In the genomic region with DNA sequence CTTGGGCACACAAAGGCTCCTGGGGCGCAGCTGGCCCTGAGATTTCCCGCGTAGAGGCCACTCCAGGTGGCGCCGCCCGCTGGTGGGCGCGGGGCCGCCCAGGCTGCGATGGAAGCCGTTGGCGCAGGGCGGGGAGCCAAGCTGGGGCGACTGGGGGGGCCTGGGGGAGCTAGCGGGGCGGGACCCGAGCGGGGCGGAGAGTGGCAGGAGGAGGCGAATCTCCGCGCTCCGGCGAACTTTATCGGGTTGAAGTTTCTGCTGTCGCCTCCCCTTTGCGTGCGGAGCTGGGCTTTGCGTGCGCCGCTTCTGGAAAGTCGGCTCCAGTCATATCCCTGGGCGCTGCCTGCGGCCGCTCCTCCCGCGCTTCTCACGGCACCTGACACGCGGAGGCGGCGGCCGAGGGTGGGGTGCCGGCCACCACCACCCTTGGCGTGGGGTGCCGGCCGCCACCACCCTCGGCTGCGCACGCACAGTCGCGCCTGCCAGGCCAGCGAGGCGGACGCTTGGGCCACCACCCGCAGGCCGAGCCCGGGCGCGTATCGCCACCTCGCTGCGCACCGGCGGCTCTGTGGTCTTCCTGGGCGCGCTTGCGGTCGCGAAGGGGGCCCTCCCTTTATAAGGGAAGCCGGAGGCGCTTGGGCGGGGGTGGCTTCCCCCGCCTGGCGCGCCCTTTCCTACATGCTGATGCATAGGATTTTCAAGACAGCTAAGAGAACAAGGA, we compare ENCODE assay signal across 1 cellular context.
A peak's percentile ranks its signal among the peaks of the same experiment; 100 is the strongest.
TF ChIP-seq lines count a peak whose summit lies in the region.

No MANE protein-coding gene starts in this region.

TF ChIP-seq in WTC11, 78 proteins besides CTCF, POLR2A, EP300 and RAD21:
- TF ChIP-seq, protein P1, sequence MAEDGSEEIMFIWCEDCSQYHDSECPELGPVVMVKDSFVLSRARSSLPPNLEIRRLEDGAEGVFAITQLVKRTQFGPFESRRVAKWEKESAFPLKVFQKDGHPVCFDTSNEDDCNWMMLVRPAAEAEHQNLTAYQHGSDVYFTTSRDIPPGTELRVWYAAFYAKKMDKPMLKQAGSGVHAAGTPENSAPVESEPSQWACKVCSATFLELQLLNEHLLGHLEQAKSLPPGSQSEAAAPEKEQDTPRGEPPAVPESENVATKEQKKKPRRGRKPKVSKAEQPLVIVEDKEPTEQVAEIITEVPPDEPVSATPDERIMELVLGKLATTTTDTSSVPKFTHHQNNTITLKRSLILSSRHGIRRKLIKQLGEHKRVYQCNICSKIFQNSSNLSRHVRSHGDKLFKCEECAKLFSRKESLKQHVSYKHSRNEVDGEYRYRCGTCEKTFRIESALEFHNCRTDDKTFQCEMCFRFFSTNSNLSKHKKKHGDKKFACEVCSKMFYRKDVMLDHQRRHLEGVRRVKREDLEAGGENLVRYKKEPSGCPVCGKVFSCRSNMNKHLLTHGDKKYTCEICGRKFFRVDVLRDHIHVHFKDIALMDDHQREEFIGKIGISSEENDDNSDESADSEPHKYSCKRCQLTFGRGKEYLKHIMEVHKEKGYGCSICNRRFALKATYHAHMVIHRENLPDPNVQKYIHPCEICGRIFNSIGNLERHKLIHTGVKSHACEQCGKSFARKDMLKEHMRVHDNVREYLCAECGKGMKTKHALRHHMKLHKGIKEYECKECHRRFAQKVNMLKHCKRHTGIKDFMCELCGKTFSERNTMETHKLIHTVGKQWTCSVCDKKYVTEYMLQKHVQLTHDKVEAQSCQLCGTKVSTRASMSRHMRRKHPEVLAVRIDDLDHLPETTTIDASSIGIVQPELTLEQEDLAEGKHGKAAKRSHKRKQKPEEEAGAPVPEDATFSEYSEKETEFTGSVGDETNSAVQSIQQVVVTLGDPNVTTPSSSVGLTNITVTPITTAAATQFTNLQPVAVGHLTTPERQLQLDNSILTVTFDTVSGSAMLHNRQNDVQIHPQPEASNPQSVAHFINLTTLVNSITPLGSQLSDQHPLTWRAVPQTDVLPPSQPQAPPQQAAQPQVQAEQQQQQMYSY (CRISPR knock-in tag; IDR thresholded peaks at IDR 0.05), result no peak
- peak; percentile 97 for TF ChIP-seq ZNF423 (CRISPR knock-in tag; IDR thresholded peaks at IDR 0.05)
- peak; percentile 3; the same call in 1 of the 2 replicates for TF ChIP-seq FOXP1 (CRISPR knock-in tag; IDR thresholded peaks at IDR 0.05; ENCODE audit: borderline replicate concordance)
- TF ChIP-seq, protein P2, sequence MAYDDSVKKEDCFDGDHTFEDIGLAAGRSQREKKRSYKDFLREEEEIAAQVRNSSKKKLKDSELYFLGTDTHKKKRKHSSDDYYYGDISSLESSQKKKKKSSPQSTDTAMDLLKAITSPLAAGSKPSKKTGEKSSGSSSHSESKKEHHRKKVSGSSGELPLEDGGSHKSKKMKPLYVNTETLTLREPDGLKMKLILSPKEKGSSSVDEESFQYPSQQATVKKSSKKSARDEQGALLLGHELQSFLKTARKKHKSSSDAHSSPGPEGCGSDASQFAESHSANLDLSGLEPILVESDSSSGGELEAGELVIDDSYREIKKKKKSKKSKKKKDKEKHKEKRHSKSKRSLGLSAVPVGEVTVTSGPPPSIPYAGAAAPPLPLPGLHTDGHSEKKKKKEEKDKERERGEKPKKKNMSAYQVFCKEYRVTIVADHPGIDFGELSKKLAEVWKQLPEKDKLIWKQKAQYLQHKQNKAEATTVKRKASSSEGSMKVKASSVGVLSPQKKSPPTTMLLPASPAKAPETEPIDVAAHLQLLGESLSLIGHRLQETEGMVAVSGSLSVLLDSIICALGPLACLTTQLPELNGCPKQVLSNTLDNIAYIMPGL (CRISPR knock-in tag; IDR thresholded peaks at IDR 0.05), result peak; percentile 75
- 0 out of 2 replicates have a peak, but pooled peaks have one; percentile 23 for TF ChIP-seq KAT7 (CRISPR knock-in tag; IDR thresholded peaks at IDR 0.05; ENCODE audit: borderline replicate concordance)
